ENCODE assay signal across 24 cellular contexts in the genomic region with DNA sequence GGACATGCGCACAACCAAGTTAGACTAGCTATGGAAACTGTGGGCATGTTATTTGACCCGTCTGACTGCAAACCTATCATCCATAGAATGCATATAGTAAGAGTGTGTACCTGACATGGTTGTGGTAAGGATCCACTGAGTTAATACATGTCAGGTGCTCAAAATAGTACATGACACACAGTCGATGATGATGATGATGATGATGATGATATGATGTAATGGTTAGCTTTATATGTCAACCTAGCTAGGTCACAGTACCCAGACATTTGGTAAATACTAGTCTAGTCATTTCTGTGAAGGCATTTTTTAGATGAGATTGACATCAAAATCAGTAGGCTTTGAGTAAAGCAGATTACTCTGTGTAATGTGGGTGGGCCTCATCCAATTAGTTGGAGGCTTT.
DNase-seq lines count a peak whose midpoint lies in the region; ATAC-seq, FAIRE-seq and TF ChIP-seq lines count a peak whose summit lies in the region.
"Had no signal": no experiment of that assay in that cellular context is flagged by ENCODE, and none has a peak within 500 bp of the region (broad histone marks: within the 10 kb centered on the region; RNA-seq: fewer than 3 reads in every experiment).

No MANE protein-coding gene starts in this region.

- no peaks in the 10 kb centered on the region for H3K79me2 ChIP-seq in HepG2 (ENCODE audit: insufficient read depth, low read length)

- H3K36me3 Mint-ChIP-seq in IgD-negative memory B cell: peaks cover 18% of the 10 kb centered on the region
- no peaks in the 10 kb centered on the region for H3K36me3 Mint-ChIP-seq in stimulated activated effector memory CD8-positive, alpha-beta T cell treated with anti-CD3 and anti-CD28 coated beads, Interleukin-12 subunit alpha, Interleukin-12 subunit beta, amount 100 ng/mL, for 72 hours
- H3K36me3 Mint-ChIP-seq: CD8-positive, alpha-beta memory T cell had no signal

- TF ChIP-seq RAD21 in HepG2 (CRISPR knock-in tag; IDR thresholded peaks at IDR 0.05): no peak

- H3K4me3 ChIP-seq in HepG2 (replicated peaks in 1 of 3; ENCODE audit: insufficient read depth in 1 of 3, low read depth in 2 of 3, low read length in 3 of 3): no peak overlapping the region
- no peak overlapping the region for H3K4me3 ChIP-seq in right lobe of liver
- no peak overlapping the region for H3K4me3 ChIP-seq in gastrocnemius medialis
- H3K4me3 ChIP-seq: BLaER1 treated with 17β-estradiol and CSF1 and Interleukin-3, amounts not matched to agents 10 nM and 100 nM; GM23338 had no signal

- H3K27me3 ChIP-seq in HepG2 (ENCODE audit: control insufficient read depth in 1 of 2, insufficient read depth in 2 of 2, low read length in 2 of 2) (no peaks in the 10 kb centered on the region; a peak in 2 of 5 replicates), right lobe of liver (no peaks in the 10 kb centered on the region), gastrocnemius medialis (no peaks in the 10 kb centered on the region)
- H3K27me3 ChIP-seq: BE2C; BLaER1 treated with 17β-estradiol and CSF1 and Interleukin-3, amounts not matched to agents 10 nM and 100 nM had no signal

- H3K4me1 ChIP-seq in HepG2 (ENCODE audit: insufficient read depth, low read length) (no peaks in the 10 kb centered on the region), right lobe of liver (peaks cover 0 to 25% (median 0%) of the 10 kb centered on the region in 4 donors), gastrocnemius medialis (no peaks in the 10 kb centered on the region)
- H3K4me1 ChIP-seq: BE2C; BLaER1 treated with 17β-estradiol and CSF1 and Interleukin-3, amounts not matched to agents 10 nM and 100 nM had no signal

- peaks cover 16 to 34% (median 29%) of the 10 kb centered on the region in 3 donors for H3K4me1 Mint-ChIP-seq in IgD-negative memory B cell
- no peaks in the 10 kb centered on the region for H3K4me1 Mint-ChIP-seq in stimulated activated effector memory CD8-positive, alpha-beta T cell treated with anti-CD3 and anti-CD28 coated beads, Interleukin-12 subunit alpha, Interleukin-12 subunit beta, amount 100 ng/mL, for 72 hours
- H3K4me1 Mint-ChIP-seq: CD8-positive, alpha-beta memory T cell; GM23338 had no signal

- H3K27ac ChIP-seq in HepG2 (ENCODE audit: extremely low read length, insufficient read depth, low read length): no peak overlapping the region
- H3K27ac ChIP-seq in right lobe of liver: peak overlapping the region in 1 of 3 donors; percentile 92
- H3K27ac ChIP-seq in gastrocnemius medialis: no peak overlapping the region
- H3K27ac ChIP-seq: BLaER1 treated with 17β-estradiol and CSF1 and Interleukin-3, amounts not matched to agents 10 nM and 100 nM had no signal

- H2AFZ ChIP-seq in HepG2 (ENCODE audit: low read length): no peak overlapping the region
- H2AFZ ChIP-seq: GM23338 had no signal

- H4K20me1 ChIP-seq in HepG2 (ENCODE audit: insufficient read depth, low read length): no peaks in the 10 kb centered on the region
- H4K20me1 ChIP-seq: BLaER1 treated with 17β-estradiol and CSF1 and Interleukin-3, amounts not matched to agents 10 nM and 100 nM had no signal

- no peak overlapping the region for H3K9ac ChIP-seq in HepG2 (ENCODE audit: insufficient read depth, low read depth, low read length)
- H3K9ac ChIP-seq: BLaER1 treated with 17β-estradiol and CSF1 and Interleukin-3, amounts not matched to agents 10 nM and 100 nM had no signal

- 58% methylated on average over 3 of the region's 3 CpGs for WGBS in HepG2 (ENCODE audit: low lambda C conversion rate)
- WGBS in right lobe of liver (ENCODE audit: insufficient coverage, low coverage, low lambda C conversion rate, missing lambda C conversion rate): 71% methylated on average over 2 of the region's 3 CpGs

- H3K36me3 ChIP-seq in HepG2 (replicated peaks in 1 of 2; ENCODE audit: control insufficient read depth in 1 of 2, insufficient read depth in 2 of 2, low read length in 2 of 2) (no peaks in the 10 kb centered on the region), right lobe of liver (no peaks in the 10 kb centered on the region), gastrocnemius medialis (no peaks in the 10 kb centered on the region)
- H3K36me3 ChIP-seq: BE2C had no signal

- no peaks in the 10 kb centered on the region for H3K27me3 Mint-ChIP-seq in IgD-negative memory B cell
- H3K27me3 Mint-ChIP-seq: CD4-positive, alpha-beta T cell had no signal

- TF ChIP-seq EP300 in HepG2 (IDR thresholded peaks at IDR 0.05; ENCODE audit: low read depth in 2 of 2, low read length in 2 of 2): no peak
- no peak for TF ChIP-seq EP300 in HepG2 (CRISPR knock-in tag; IDR thresholded peaks at IDR 0.05; ENCODE audit: borderline replicate concordance)

- ATAC-seq in HepG2 (no peak), right lobe of liver (no peak), gastrocnemius medialis (no peak)
- peak; percentile 26 for ATAC-seq in stimulated activated effector memory CD8-positive, alpha-beta T cell treated with anti-CD3 and anti-CD28 coated beads, Interleukin-12 subunit alpha, Interleukin-12 subunit beta, amount 100 ng/mL, for 72 hours
- ATAC-seq: GM23338, HCT116 had no signal

- H3K9me3 ChIP-seq in HepG2 (ENCODE audit: low read length) (no peaks in the 10 kb centered on the region), right lobe of liver (no peaks in the 10 kb centered on the region), gastrocnemius medialis (no peaks in the 10 kb centered on the region)
- H3K9me3 ChIP-seq: BE2C had no signal

- TF ChIP-seq CTCF in HepG2 (CRISPR knock-in tag; IDR thresholded peaks at IDR 0.05) (no peak), right lobe of liver (IDR thresholded peaks at IDR 0.05) (no peak), gastrocnemius medialis (IDR thresholded peaks at IDR 0.05 in 4 of 5, conservative IDR thresholded peaks at IDR 0.05 in 1 of 5) (no peak)

- H3K27ac Mint-ChIP-seq in IgD-negative memory B cell: peak overlapping the region in 2 of 3 donors; percentile 5 to 29
- no peak overlapping the region for H3K27ac Mint-ChIP-seq in stimulated activated effector memory CD8-positive, alpha-beta T cell treated with anti-CD3 and anti-CD28 coated beads, Interleukin-12 subunit alpha, Interleukin-12 subunit beta, amount 100 ng/mL, for 72 hours
- H3K27ac Mint-ChIP-seq: CD14-positive monocyte; CD4-positive, alpha-beta T cell; CD8-positive, alpha-beta memory T cell; GM23338; H9; HFFc6 had no signal

- POLR2A ChIA-PET in HepG2 (lab: Yijun Ruan, JAX): no interaction called here

- BruUV-seq in HepG2 (replicated peaks; lab: Mats Ljungman, UMichigan): no TSS peak

- peaks cover 0 to 3% (median 0%) of the 10 kb centered on the region in 3 donors for H3K9me3 Mint-ChIP-seq in IgD-negative memory B cell
- H3K9me3 Mint-ChIP-seq in stimulated activated effector memory CD8-positive, alpha-beta T cell treated with anti-CD3 and anti-CD28 coated beads, Interleukin-12 subunit alpha, Interleukin-12 subunit beta, amount 100 ng/mL, for 72 hours: no peaks in the 10 kb centered on the region
- H3K9me3 Mint-ChIP-seq: CD8-positive, alpha-beta memory T cell; H9; HFFc6 had no signal

- H3K4me2 ChIP-seq in HepG2 (ENCODE audit: low read depth, low read length): no peak overlapping the region
- H3K4me2 ChIP-seq: BLaER1 treated with 17β-estradiol and CSF1 and Interleukin-3, amounts not matched to agents 10 nM and 100 nM; GM23338 had no signal

- DNase-seq in HepG2 (ENCODE audit: low spot score) (no peak), right lobe of liver (no peak), gastrocnemius medialis (no peak), ACHN (no peak), dermis blood vessel endothelial cell (no peak)
- DNase-seq in stimulated activated effector memory CD8-positive, alpha-beta T cell treated with anti-CD3 and anti-CD28 coated beads, Interleukin-12 subunit alpha, Interleukin-12 subunit beta, amount 100 ng/mL, for 72 hours (ENCODE audit: low spot score in 2 of 2): no peak
- DNase-seq: BE2C; CD4-positive, alpha-beta T cell; CD8-positive, alpha-beta memory T cell; DMS 273 treated with DMSO at 0.1 percent for 48 hours; DMS79; EL; GDM1; H9; HFFc6 had no signal

- no peak overlapping the region for H3K4me3 Mint-ChIP-seq in IgD-negative memory B cell
- no peak overlapping the region for H3K4me3 Mint-ChIP-seq in stimulated activated effector memory CD8-positive, alpha-beta T cell treated with anti-CD3 and anti-CD28 coated beads, Interleukin-12 subunit alpha, Interleukin-12 subunit beta, amount 100 ng/mL, for 72 hours
- H3K4me3 Mint-ChIP-seq: CD14-positive monocyte; CD4-positive, alpha-beta T cell; CD8-positive, alpha-beta memory T cell; GM23338; H9; HFFc6 had no signal

- CTCF ChIA-PET in HepG2 (lab: Yijun Ruan, JAX; ENCODE audit: low intra/inter-chr PET ratio, low total read pairs): no interaction called here

- intact Hi-C loops in HepG2 (cut with micrococcal nuclease; ENCODE audit: unreplicated experiment): no loop called here
- intact Hi-C loops in right lobe of liver (cut with DNase I): no loop called here
- intact Hi-C loops in gastrocnemius medialis (cut with DNase I; ENCODE audit: low total_unique reads): no loop called here

- FAIRE-seq in HepG2 (lab: Jason Lieb, UNC): no peak
- FAIRE-seq: D721Med, GM12891, GM18507, GM19239 had no signal

- TF ChIP-seq POLR2A in HepG2 (IDR thresholded peaks at IDR 0.05; ENCODE audit: insufficient read depth in 1 of 2, low read depth in 2 of 2, low read length in 2 of 2) (no peak), right lobe of liver (IDR thresholded peaks at IDR 0.05) (no peak), gastrocnemius medialis (IDR thresholded peaks at IDR 0.05) (no peak)

- in situ Hi-C loops in HepG2 (cut with HindIII; ENCODE audit: extremely low pct_ligation_motif_present, low pct_unique_long_range_greater_than_20kb): no loop called here
- in situ Hi-C loops in gastrocnemius medialis (cut with MboI; ENCODE audit: low sequenced_read_pairs in 4 of 4): no loop called here
- in situ Hi-C loops in ACHN (cut with HindIII; ENCODE audit: low pct_ligation_motif_present, low pct_unique_long_range_greater_than_20kb, low sequenced_read_pairs): no loop called here

TF ChIP-seq in HepG2, 621 proteins besides CTCF, POLR2A, EP300 and RAD21 (continues in another document):
- TF ChIP-seq ATF7 (IDR thresholded peaks at IDR 0.05) (0 out of 2 replicates have a peak, but pooled peaks have one; percentile 40), ATF7 (CRISPR knock-in tag; IDR thresholded peaks at IDR 0.05) (no peak), ZNF335 (CRISPR knock-in tag; IDR thresholded peaks at IDR 0.05) (no peak), TSC22D2 (CRISPR knock-in tag; IDR thresholded peaks at IDR 0.05; ENCODE audit: borderline replicate concordance) (no peak), NFE2 (CRISPR knock-in tag; IDR thresholded peaks at IDR 0.05) (no peak), NBN (conservative IDR thresholded peaks at IDR 0.05) (no peak), ZNF766 (CRISPR knock-in tag; IDR thresholded peaks at IDR 0.05; ENCODE audit: borderline replicate concordance) (no peak)
- TF ChIP-seq, protein P1, sequence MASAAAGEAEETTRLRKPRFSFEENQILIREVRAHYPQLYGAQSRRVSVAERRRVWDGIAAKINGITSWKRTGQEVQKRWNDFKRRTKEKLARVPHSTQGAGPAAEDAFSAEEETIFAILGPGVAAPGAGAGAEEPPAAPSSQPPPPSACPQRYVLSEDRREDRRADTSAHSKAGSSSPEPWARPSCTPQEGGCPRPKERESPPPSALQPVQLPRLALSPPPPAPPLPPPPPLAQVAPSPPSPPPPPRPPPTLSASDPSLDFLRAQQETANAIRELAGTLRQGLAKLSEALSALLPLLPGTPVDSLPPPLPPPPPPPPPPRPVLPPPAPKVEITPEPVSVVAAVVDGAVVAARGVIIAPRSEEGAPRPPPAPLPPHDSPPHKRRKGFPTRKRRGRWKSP (CRISPR knock-in tag; IDR thresholded peaks at IDR 0.05): no peak
